24 cellular contexts compared by ENCODE assay signal in genomic region chr6:122392564-122393338, GRCh38.
"Had no signal": no experiment of that assay in that cellular context is flagged by ENCODE, and none has a peak within 500 bp of the region (broad histone marks: within the 10 kb centered on the region; RNA-seq: fewer than 3 reads in every experiment).

No MANE protein-coding gene starts in this region.

- H3K27me3 Mint-ChIP-seq: activated CD4-positive, alpha-beta T cell treated with anti-CD3 and anti-CD28 coated beads, Interleukin-2, amount 10 ng/mL, durations not matched to agents 24 days and 14 days; activated CD8-positive, alpha-beta memory T cell treated with anti-CD3 and anti-CD28 coated beads, Interleukin-2, amount 10 ng/mL, durations not matched to agents 7 days and 5 days; activated naive CD8-positive, alpha-beta T cell treated with anti-CD3 and anti-CD28 coated beads for 36 hours had no signal

- H3K36me3 Mint-ChIP-seq: activated CD8-positive, alpha-beta memory T cell treated with anti-CD3 and anti-CD28 coated beads, Interleukin-2, amount 10 ng/mL, durations not matched to agents 7 days and 5 days; activated naive CD8-positive, alpha-beta T cell treated with anti-CD3 and anti-CD28 coated beads for 36 hours; naive thymus-derived CD4-positive, alpha-beta T cell had no signal

- H3K4me3 Mint-ChIP-seq: activated CD4-positive, alpha-beta T cell treated with anti-CD3 and anti-CD28 coated beads, Interleukin-2, amount 10 ng/mL, durations not matched to agents 24 days and 14 days; activated CD8-positive, alpha-beta memory T cell treated with anti-CD3 and anti-CD28 coated beads, Interleukin-2, amount 10 ng/mL, durations not matched to agents 7 days and 5 days; activated CD8-positive, alpha-beta T cell treated with anti-CD3 and anti-CD28 coated beads, Interleukin-2, amount 10 ng/mL, durations not matched to agents 7 days and 5 days; activated naive CD8-positive, alpha-beta T cell treated with anti-CD3 and anti-CD28 coated beads for 36 hours; effector memory CD8-positive, alpha-beta T cell; naive thymus-derived CD4-positive, alpha-beta T cell; neural crest cell had no signal

- H3K36me3 ChIP-seq: adrenal gland, colonic mucosa, spleen, thoracic aorta had no signal

- H3K4me3 ChIP-seq: adrenal gland, body of pancreas, colonic mucosa, dorsolateral prefrontal cortex, SK-N-MC, spleen, thoracic aorta had no signal

- H3K27ac Mint-ChIP-seq: activated CD4-positive, alpha-beta T cell treated with anti-CD3 and anti-CD28 coated beads, Interleukin-2, amount 10 ng/mL, durations not matched to agents 24 days and 14 days; activated CD8-positive, alpha-beta memory T cell treated with anti-CD3 and anti-CD28 coated beads, Interleukin-2, amount 10 ng/mL, durations not matched to agents 7 days and 5 days; activated CD8-positive, alpha-beta T cell treated with anti-CD3 and anti-CD28 coated beads, Interleukin-2, amount 10 ng/mL, durations not matched to agents 7 days and 5 days; activated naive CD8-positive, alpha-beta T cell treated with anti-CD3 and anti-CD28 coated beads for 36 hours; effector memory CD8-positive, alpha-beta T cell; naive thymus-derived CD4-positive, alpha-beta T cell had no signal

- DNase-seq: activated CD4-positive, alpha-beta T cell treated with anti-CD3 and anti-CD28 coated beads, Interleukin-2, amount 10 ng/mL, durations not matched to agents 24 days and 14 days; activated CD8-positive, alpha-beta memory T cell treated with anti-CD3 and anti-CD28 coated beads, Interleukin-2, amount 10 ng/mL, durations not matched to agents 7 days and 5 days; activated CD8-positive, alpha-beta T cell treated with anti-CD3 and anti-CD28 coated beads, Interleukin-2, amount 10 ng/mL, durations not matched to agents 7 days and 5 days; activated gamma-delta T cell treated with Interleukin-2 at 50 U/mL for 16 hours; activated naive CD8-positive, alpha-beta T cell treated with anti-CD3 and anti-CD28 coated beads for 36 hours; adrenal gland; aorta; body of pancreas; colonic mucosa; dorsolateral prefrontal cortex; effector memory CD8-positive, alpha-beta T cell; head of caudate nucleus; hippocampal formation; midbrain; naive thymus-derived CD4-positive, alpha-beta T cell; right cardiac atrium; spleen; stimulated activated naive CD4-positive, alpha-beta T cell; T-helper 9 cell; trophoblast cell had no signal

- ATAC-seq: body of pancreas; effector memory CD8-positive, alpha-beta T cell; naive thymus-derived CD4-positive, alpha-beta T cell; right cardiac atrium had no signal

- H3K27ac ChIP-seq: body of pancreas, colonic mucosa, dorsolateral prefrontal cortex, SK-N-MC, spleen, thoracic aorta, VCaP had no signal

- H3K4me1 ChIP-seq: body of pancreas, colonic mucosa, spleen had no signal

- H3K27me3 ChIP-seq: adrenal gland, body of pancreas, colonic mucosa, dorsolateral prefrontal cortex had no signal

- H3K9me3 Mint-ChIP-seq: activated CD4-positive, alpha-beta T cell treated with anti-CD3 and anti-CD28 coated beads, Interleukin-2, amount 10 ng/mL, durations not matched to agents 24 days and 14 days; activated naive CD8-positive, alpha-beta T cell treated with anti-CD3 and anti-CD28 coated beads for 36 hours; effector memory CD8-positive, alpha-beta T cell; naive thymus-derived CD4-positive, alpha-beta T cell; neural crest cell had no signal
